ENCODE assay signal across 34 cellular contexts in genomic region chr1:43277116-43277876, GRCh38. TPM values are rescaled to one million over a fixed set of nuclear protein-coding genes. Genes with fewer than 3 reads are reported as not detected.
DNase-seq lines count a peak whose midpoint lies in the region; ATAC-seq, FAIRE-seq and TF ChIP-seq lines count a peak whose summit lies in the region.
"Had no signal": no experiment of that assay in that cellular context is flagged by ENCODE, and none has a peak within 500 bp of the region (broad histone marks: within the 10 kb centered on the region; RNA-seq: fewer than 3 reads in every experiment).

No MANE protein-coding gene starts in this region.

- CTCF ChIA-PET in GM10248 (lab: Yijun Ruan, JAX), result interaction anchor here (0.9 to 1.7 kb wide), 2 partner anchors 18 to 30 kb away, joined by 4 read pairs; no protein-coding TSS in a partner anchor

- no peak for ATAC-seq in activated T-helper 17 cell treated with anti-CD3 and anti-CD28 coated beads, Interleukin-2, amount 50 U/mL, for 72 hours (replicated peaks)
- peak; percentile 77 for ATAC-seq in left lobe of liver
- ATAC-seq in pancreas, result peak in 1 of 4 donors; percentile 2
- no peak for ATAC-seq in upper lobe of right lung
- ATAC-seq in GM18861 (IDR thresholded peaks at IDR 0.05; ENCODE audit: unreplicated experiment), result no peak
- ATAC-seq: HCT116, T-cell had no signal

- POLR2A ChIA-PET in GM10248 (lab: Yijun Ruan, JAX), result no interaction called here

- H3K36me3 ChIP-seq in pancreas (peaks cover 0 to 5% (median 0%) of the 10 kb centered on the region in 3 donors), upper lobe of right lung (no peaks in the 10 kb centered on the region)
- H3K36me3 ChIP-seq: ascending aorta, BLaER1, cardiac muscle cell, vagina had no signal

- H3K4me3 ChIP-seq in pancreas (no peak overlapping the region), upper lobe of right lung (no peak overlapping the region)
- H3K4me3 ChIP-seq: ascending aorta, BLaER1, cardiac muscle cell, coronary artery, vagina had no signal

- no peak for TF ChIP-seq CTCF in pancreas (IDR thresholded peaks at IDR 0.05)
- no peak for TF ChIP-seq CTCF in upper lobe of right lung (IDR thresholded peaks at IDR 0.05)
- no peak for TF ChIP-seq CTCF in GM10248 (IDR thresholded peaks at IDR 0.05; ENCODE audit: control extremely low read depth, extremely low read depth, low read depth, missing control alignments)

- H3K27ac ChIP-seq in pancreas (peak overlapping the region; percentile 53 to 70 (median 68)), upper lobe of right lung (no peak overlapping the region)
- H3K27ac ChIP-seq: ascending aorta, BLaER1, cardiac muscle cell, coronary artery, epithelial cell of prostate, vagina had no signal

- H3K4me3 Mint-ChIP-seq in activated T-helper 17 cell treated with anti-CD3 and anti-CD28 coated beads, Interleukin-2, amount 50 U/mL, for 72 hours, result no peak overlapping the region
- H3K4me3 Mint-ChIP-seq: activated CD4-positive, alpha-beta T cell treated with anti-CD3 and anti-CD28 coated beads, Interleukin-2, amount 10 ng/mL, durations not matched to agents 24 days and 14 days; activated naive CD8-positive, alpha-beta T cell treated with anti-CD3 and anti-CD28 coated beads, Interleukin-2, amount 10 ng/mL, durations not matched to agents 7 days and 5 days; T-cell had no signal

- no peaks in the 10 kb centered on the region for H3K27me3 ChIP-seq in pancreas
- H3K27me3 ChIP-seq in upper lobe of right lung, result no peaks in the 10 kb centered on the region
- H3K27me3 ChIP-seq: ascending aorta, BLaER1, cardiac muscle cell, vagina had no signal

- H3K4me1 ChIP-seq in pancreas (peaks cover 0 to 15% (median 8%) of the 10 kb centered on the region in 3 donors), upper lobe of right lung (peaks cover 11% of the 10 kb centered on the region)
- H3K4me1 ChIP-seq: ascending aorta, vagina had no signal

- intact Hi-C loops in pancreas (cut with DNase I) (no loop called here), upper lobe of right lung (cut with DNase I) (no loop called here)

- H3K27ac Mint-ChIP-seq in activated T-helper 17 cell treated with anti-CD3 and anti-CD28 coated beads, Interleukin-2, amount 50 U/mL, for 72 hours, result peak overlapping the region; percentile 16

- H3K9me3 Mint-ChIP-seq in activated T-helper 17 cell treated with anti-CD3 and anti-CD28 coated beads, Interleukin-2, amount 50 U/mL, for 72 hours, result peaks cover 6% of the 10 kb centered on the region
- H3K9me3 Mint-ChIP-seq: T-cell had no signal

- FAIRE-seq in pancreas (lab: Jason Lieb, UNC), result no peak
- FAIRE-seq: GM12892 had no signal

- DNase-seq in left lobe of liver (ENCODE audit: low spot score) (peak; percentile 87), pancreas (no peak), upper lobe of right lung (peak; percentile 49), GM10248 (ENCODE audit: extremely low spot score) (no peak)
- DNase-seq in stimulated activated CD4-positive, alpha-beta T cell treated with anti-CD3 and anti-CD28 coated beads, Interleukin-2, amount 100 ng/mL, for 24 hours, result no peak
- DNase-seq: activated CD4-positive, alpha-beta T cell treated with anti-CD3 and anti-CD28 coated beads, Interleukin-2, amount 10 ng/mL, durations not matched to agents 24 days and 14 days; activated CD8-positive, alpha-beta memory T cell treated with anti-CD3 and anti-CD28 coated beads for 24 hours; activated effector memory CD4-positive, alpha-beta T cell treated with Interleukin-2 at 50 U/mL for 16 hours; activated T-cell treated with anti-CD3 and anti-CD28 coated beads for 4 hours; effector CD8-positive, alpha-beta T cell; hypothalamus; mesendoderm; NCI-H1436; NCI-H2081; NCI-H82; occipital lobe; stimulated activated naive CD4-positive, alpha-beta T cell; T-cell had no signal

- H3K9me3 ChIP-seq in pancreas (no peaks in the 10 kb centered on the region), upper lobe of right lung (no peaks in the 10 kb centered on the region)
- H3K9me3 ChIP-seq: ascending aorta, BLaER1, vagina had no signal

- 60 to 76% methylated on average over 7 of the region's 7 CpGs for whole genome bisulfite sequencing in pancreas, 2 donors

- H3K4me1 Mint-ChIP-seq in activated T-helper 17 cell treated with anti-CD3 and anti-CD28 coated beads, Interleukin-2, amount 50 U/mL, for 72 hours, result peaks cover 10% of the 10 kb centered on the region

- no peaks in the 10 kb centered on the region for H3K36me3 Mint-ChIP-seq in activated T-helper 17 cell treated with anti-CD3 and anti-CD28 coated beads, Interleukin-2, amount 50 U/mL, for 72 hours (ENCODE audit: low read depth)

- peaks cover 8% of the 10 kb centered on the region for H3K27me3 Mint-ChIP-seq in activated T-helper 17 cell treated with anti-CD3 and anti-CD28 coated beads, Interleukin-2, amount 50 U/mL, for 72 hours
- H3K27me3 Mint-ChIP-seq: activated naive CD8-positive, alpha-beta T cell treated with anti-CD3 and anti-CD28 coated beads, Interleukin-2, amount 10 ng/mL, durations not matched to agents 7 days and 5 days had no signal

RNA-seq across cellular contexts. Expression of gene TMEM125, which starts 7.5 kb away (rescaled TPM):
- total RNA-seq in activated T-helper 17 cell treated with anti-CD3 and anti-CD28 coated beads, Interleukin-2, amount 50 U/mL, for 72 hours, result not detected
- total RNA-seq in left lobe of liver (0.45 TPM), pancreas (10 to 100 TPM; 27.5 to 56.5 (median 38.6) TPM), upper lobe of right lung (188 TPM)
- polyA plus RNA-seq in pancreas, result 10 to 100 TPM; 52.0 to 75.0 TPM
- total RNA-seq: activated CD4-positive, alpha-beta T cell treated with anti-CD3 and anti-CD28 coated beads, Interleukin-2, amount 10 ng/mL, durations not matched to agents 24 days and 14 days; activated naive CD8-positive, alpha-beta T cell treated with anti-CD3 and anti-CD28 coated beads, Interleukin-2, amount 10 ng/mL, durations not matched to agents 7 days and 5 days; ascending aorta; LHCN-M2; RPMI7951; SK-MEL-5 had no signal
- polyA plus RNA-seq: AG04450 had no signal

RNA-seq across cellular contexts. Expression of gene C1orf210, which starts 8.1 kb away (rescaled TPM):
- not detected for total RNA-seq in activated T-helper 17 cell treated with anti-CD3 and anti-CD28 coated beads, Interleukin-2, amount 50 U/mL, for 72 hours
- 2.6 TPM for total RNA-seq in left lobe of liver
- total RNA-seq in pancreas, result 10 to 100 TPM in 5 of 6 donors, 1 to 10 TPM in 1; 9.1 to 17.2 (median 12.4) TPM
- 10 to 100 TPM in 1 of 2 donors, 1 to 10 TPM in 1; 5.7 to 13.7 TPM for polyA plus RNA-seq in pancreas
- 18.9 TPM for total RNA-seq in upper lobe of right lung
- total RNA-seq: activated CD4-positive, alpha-beta T cell treated with anti-CD3 and anti-CD28 coated beads, Interleukin-2, amount 10 ng/mL, durations not matched to agents 24 days and 14 days; activated naive CD8-positive, alpha-beta T cell treated with anti-CD3 and anti-CD28 coated beads, Interleukin-2, amount 10 ng/mL, durations not matched to agents 7 days and 5 days; ascending aorta; LHCN-M2; occipital lobe; RPMI7951; SK-MEL-5; skeletal muscle tissue had no signal
- polyA plus RNA-seq: AG04450, cardiac muscle cell had no signal

RNA-seq across cellular contexts. Expression of gene TIE1, which starts 23.5 kb away (rescaled TPM):
- under 1 TPM in 1 of 2 donors, not detected in 1; 0.61 TPM for total RNA-seq in activated T-helper 17 cell treated with anti-CD3 and anti-CD28 coated beads, Interleukin-2, amount 50 U/mL, for 72 hours
- 8.5 TPM for total RNA-seq in left lobe of liver
- 1 to 10 TPM; 2.1 to 6.2 (median 3.7) TPM for total RNA-seq in pancreas
- polyA plus RNA-seq in pancreas, result 1 to 10 TPM; 6.9 to 8.3 TPM
- total RNA-seq in upper lobe of right lung, result 59.4 TPM
- polyA plus RNA-seq: cardiac muscle cell had no signal

Comparison
In these comparisons a context has a peak if more than half of its experiments do, and no peak if none do; other contexts are left out.
1. DNase-seq: peak in left lobe of liver (single experiment) and upper lobe of right lung (single experiment); none in pancreas (0 of 6), GM10248 (single experiment) and stimulated activated CD4-positive, alpha-beta T cell treated with anti-CD3 and anti-CD28 coated beads, Interleukin-2, amount 100 ng/mL, for 24 hours (0 of 2).
2. RNA of gene TMEM125, which starts 7.5 kb away (total RNA-seq): 188 TPM in upper lobe of right lung (single experiment) and 27.5 to 56.5 TPM in pancreas; 0.45 TPM in left lobe of liver (single experiment) and not detected in activated T-helper 17 cell treated with anti-CD3 and anti-CD28 coated beads, Interleukin-2, amount 50 U/mL, for 72 hours; every median in the first group is over 10 times any median in the second.